ENCODE assay signal across 18 cellular contexts in genomic region chr4:61332671-61333070, GRCh38.
DNase-seq lines count a peak whose midpoint lies in the region; TF ChIP-seq lines count a peak whose summit lies in the region.
"Had no signal": no experiment of that assay in that cellular context is flagged by ENCODE, and none has a peak within 500 bp of the region (broad histone marks: within the 10 kb centered on the region; RNA-seq: fewer than 3 reads in every experiment).

No MANE protein-coding gene starts in this region.

- H3K4me2 ChIP-seq in mesendoderm (ENCODE audit: low read length): no peak overlapping the region

- H3K4me1 ChIP-seq in mesendoderm (ENCODE audit: control insufficient read depth, low read depth, low read length): peaks cover 11% of the 10 kb centered on the region
- H3K4me1 ChIP-seq: BE2C, Caco-2 had no signal

- no peak overlapping the region for H2BK15ac ChIP-seq in mesendoderm (replicated peaks; ENCODE audit: low read depth)

- no peaks in the 10 kb centered on the region for H3K36me3 ChIP-seq in mesendoderm (ENCODE audit: control insufficient read depth, insufficient read depth, low read length)
- H3K36me3 ChIP-seq: BE2C had no signal

- no peaks in the 10 kb centered on the region for H3K27me3 ChIP-seq in mesendoderm (ENCODE audit: insufficient read depth, low read length, poor library complexity)
- H3K27me3 ChIP-seq: BE2C had no signal

- WGBS in mesendoderm (ENCODE audit: extremely low coverage, insufficient coverage, low lambda C conversion rate): no CpG with 5 or more reads among the region's 4 CpGs

- no peak overlapping the region for H3K4me3 ChIP-seq in choroid plexus epithelial cell (ENCODE audit: low read depth, low read length)
- no peak overlapping the region for H3K4me3 ChIP-seq in mesendoderm (ENCODE audit: low read length)

- no peak overlapping the region for H2AK5ac ChIP-seq in mesendoderm (ENCODE audit: low read length)

- H4K8ac ChIP-seq in mesendoderm (ENCODE audit: low read depth, low read length): no peak overlapping the region

- H3K23ac ChIP-seq in mesendoderm (ENCODE audit: low read length): no peak overlapping the region

- H4K5ac ChIP-seq in mesendoderm (ENCODE audit: low read length): no peak overlapping the region

- H3K27ac ChIP-seq in mesendoderm (ENCODE audit: low read depth, low read length): no peak overlapping the region
- H3K27ac ChIP-seq: HL-60 had no signal

- no peak overlapping the region for H3K9ac ChIP-seq in mesendoderm (ENCODE audit: low read length)

- no peaks in the 10 kb centered on the region for H3K79me2 ChIP-seq in mesendoderm (ENCODE audit: control insufficient read depth, insufficient read depth, low read length)

- no peak overlapping the region for H3K18ac ChIP-seq in mesendoderm (ENCODE audit: low read length)

- no peak for TF ChIP-seq CTCF in choroid plexus epithelial cell (conservative IDR thresholded peaks at IDR 0.05; ENCODE audit: low read depth, low read length)

- DNase-seq in amniotic epithelial cell (ENCODE audit: low read depth) (peak; percentile 31), choroid plexus epithelial cell (ENCODE audit: low read depth) (peak; percentile 26), mesendoderm (peak; percentile 72), NCI-H774 (lab: John Stamatoyannopoulos, UW) (no peak), superior temporal gyrus (ENCODE audit: extremely low spot score) (no peak), Ammon's horn (ENCODE audit: low spot score) (no peak), KG1 (lab: John Stamatoyannopoulos, UW) (no peak)
- DNase-seq: BE2C; Caco-2; CD4-positive, CD25-positive, alpha-beta regulatory T cell; CD8-positive, alpha-beta memory T cell; DMS153; DMS79; GDM1; GOT3; H7; HFFc6 had no signal

- no peak overlapping the region for H2BK5ac ChIP-seq in mesendoderm (ENCODE audit: low read length)

- no peak overlapping the region for H3K56ac ChIP-seq in mesendoderm (ENCODE audit: low read length)

- H2BK120ac ChIP-seq in mesendoderm (ENCODE audit: low read depth, low read length): no peak overlapping the region

- H3K79me1 ChIP-seq in mesendoderm (ENCODE audit: low read length): no peaks in the 10 kb centered on the region

- no peak overlapping the region for H3K4ac ChIP-seq in mesendoderm (ENCODE audit: low read depth, low read length)

Comparison
In these comparisons a context has a peak if more than half of its experiments do, and no peak if none do; other contexts are left out.
1. DNase-seq: peak in amniotic epithelial cell (single experiment), choroid plexus epithelial cell (single experiment) and mesendoderm (single experiment); none in NCI-H774 (single experiment), superior temporal gyrus (single experiment), Ammon's horn (single experiment) and KG1 (single experiment).